ENCODE assay signal across 8 cellular contexts in the genomic region with DNA sequence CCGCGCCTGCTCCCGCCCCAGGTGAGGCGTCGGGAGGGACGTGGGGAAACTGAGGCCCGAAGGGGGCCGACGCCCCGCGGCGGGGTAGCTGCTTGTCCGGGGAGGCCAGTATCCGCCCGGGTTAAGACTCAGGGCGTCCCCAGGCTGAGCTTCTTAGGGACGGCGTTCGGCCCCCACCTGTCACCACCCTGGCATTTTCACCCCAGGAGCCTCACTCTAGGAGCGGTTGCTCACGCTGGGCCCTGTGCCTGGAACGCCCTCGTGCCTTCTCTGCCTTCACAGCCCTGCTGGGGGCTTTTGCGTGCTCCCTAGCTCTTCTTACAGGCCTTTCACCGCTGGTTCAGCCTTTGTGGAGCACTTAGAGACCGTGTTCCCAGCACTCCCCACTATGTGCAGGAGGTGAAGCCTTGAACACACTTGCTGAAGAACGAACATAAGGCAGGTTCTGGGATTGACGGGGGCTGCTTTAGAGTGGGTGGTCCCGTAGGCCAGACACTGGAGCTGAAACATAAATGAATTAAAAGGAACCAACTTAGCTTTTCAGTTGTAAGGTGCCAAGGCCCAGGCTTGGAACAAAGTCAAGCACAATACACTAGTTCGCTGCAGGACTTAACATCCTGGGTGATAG. TPM values are rescaled to one million over a fixed set of nuclear protein-coding genes. Genes with fewer than 3 reads are reported as not detected.
DNase-seq lines count a peak whose midpoint lies in the region; ATAC-seq, FAIRE-seq and TF ChIP-seq lines count a peak whose summit lies in the region.

No MANE protein-coding gene starts in this region.

- H3K4me2 ChIP-seq in DOHH2 (ENCODE audit: low read length) (peak overlapping the region; percentile 98), H1 (ENCODE audit: insufficient read depth in 1 of 2, low read depth in 2 of 2, low read length in 2 of 2) (peak overlapping the region; percentile 72 to 83)

- H3K9ac ChIP-seq in H1 (replicated peaks in 1 of 4; ENCODE audit: extremely low read depth in 1 of 4, low read depth in 3 of 4, low read length in 3 of 4) = peak overlapping the region; percentile 63 to 86 (median 66); a peak in 6 of 7 replicates
- H3K9ac ChIP-seq in subcutaneous abdominal adipose tissue (ENCODE audit: low read length in 5 of 5) = peak overlapping the region; percentile 77 to 96 (median 93)

- no peak overlapping the region for H2BK15ac ChIP-seq in H1 (ENCODE audit: low read length)

- no peaks in the 10 kb centered on the region for H3F3A ChIP-seq in DOHH2 (ENCODE audit: control insufficient read depth, insufficient read depth)

- no peak overlapping the region for H2BK120ac ChIP-seq in H1 (replicated peaks; ENCODE audit: low read depth, low read length)

- H2BK20ac ChIP-seq in H1 (ENCODE audit: low read length) = no peak overlapping the region

- H4K8ac ChIP-seq in H1 (ENCODE audit: extremely low read depth, insufficient read depth, low read length) = peak overlapping the region; percentile 73

- H3K23me2 ChIP-seq in H1 (ENCODE audit: low read depth, low read length) = peaks cover 17% of the 10 kb centered on the region

- H3K4me1 ChIP-seq in DOHH2 (ENCODE audit: control insufficient read depth, low read length) = peaks cover 35% of the 10 kb centered on the region
- H3K4me1 ChIP-seq in H1 (replicated peaks in 1 of 4; ENCODE audit: control insufficient read depth in 3 of 4, insufficient read depth in 4 of 4, low read length in 3 of 4) = peaks cover 0 to 9% (median 4%) of the 10 kb centered on the region in 4 experiments; a peak in 4 of 7 replicates
- peaks cover 3 to 53% (median 40%) of the 10 kb centered on the region in 5 donors for H3K4me1 ChIP-seq in subcutaneous abdominal adipose tissue (ENCODE audit: control insufficient read depth in 5 of 5, insufficient read depth in 5 of 5, low read length in 5 of 5)

- no peak overlapping the region for H2AFZ ChIP-seq in H1 (ENCODE audit: low read length)

- H3K79me1 ChIP-seq in H1 (ENCODE audit: low read depth, low read length) = no peaks in the 10 kb centered on the region; the same call in 1 of the 2 replicates

- H3K27ac ChIP-seq in DOHH2 (ENCODE audit: low read depth, low read length) = no peak overlapping the region; the same call in 1 of the 2 replicates
- H3K27ac ChIP-seq in H1 (ENCODE audit: low read depth, low read length) = 0 out of 2 replicates have a peak overlapping the region, but pooled peaks have one; percentile 29
- peak overlapping the region; percentile 89 for H3K27ac ChIP-seq in subcutaneous abdominal adipose tissue (ENCODE audit: low read depth, low read length)

- H3K27ac Mint-ChIP-seq in activated CD8-positive, alpha-beta T cell treated with anti-CD3 and anti-CD28 coated beads, Interleukin-2, amount 10 ng/mL, durations not matched to agents 7 days and 5 days = peak overlapping the region; percentile 90

- H3K4me1 Mint-ChIP-seq in activated CD8-positive, alpha-beta T cell treated with anti-CD3 and anti-CD28 coated beads, Interleukin-2, amount 10 ng/mL, durations not matched to agents 7 days and 5 days (ENCODE audit: low read depth) = peaks cover 48% of the 10 kb centered on the region

- H2BK5ac ChIP-seq in H1 (ENCODE audit: low read depth, low read length) = no peak overlapping the region

- H4K20me1 ChIP-seq in DOHH2 (ENCODE audit: control insufficient read depth, insufficient read depth, low read depth, low read length) = no peaks in the 10 kb centered on the region
- no peaks in the 10 kb centered on the region for H4K20me1 ChIP-seq in H1 (replicated peaks in 1 of 2; ENCODE audit: control insufficient read depth in 1 of 2, insufficient read depth in 2 of 2, low read length in 2 of 2)

- H3K79me2 ChIP-seq in DOHH2 (ENCODE audit: control insufficient read depth, low read length) (peaks cover 22% of the 10 kb centered on the region), H1 (ENCODE audit: control insufficient read depth in 1 of 2, insufficient read depth in 2 of 2, low read length in 2 of 2) (no peaks in the 10 kb centered on the region; a peak in 1 of 4 replicates)

- no peak for TF ChIP-seq RAD21 in H1 (IDR thresholded peaks at IDR 0.05 in 1 of 2, conservative IDR thresholded peaks at IDR 0.05 in 1 of 2; ENCODE audit: low read depth in 2 of 2, low read length in 2 of 2)

- peak; percentile 3 for ATAC-seq in GM21825 (IDR thresholded peaks at IDR 0.05; ENCODE audit: unreplicated experiment)
- peak; percentile 41 for ATAC-seq in activated CD8-positive, alpha-beta T cell treated with anti-CD3 and anti-CD28 coated beads, Interleukin-2, amount 10 ng/mL, durations not matched to agents 7 days and 5 days

- H3K36me3 ChIP-seq in DOHH2 (ENCODE audit: control insufficient read depth, low read length) = peaks cover 16% of the 10 kb centered on the region
- H3K36me3 ChIP-seq in MG63 = no peaks in the 10 kb centered on the region; the same call in 1 of the 2 replicates
- no peaks in the 10 kb centered on the region for H3K36me3 ChIP-seq in H1 (ENCODE audit: control insufficient read depth in 2 of 4, insufficient read depth in 4 of 4, low read length in 3 of 4)
- H3K36me3 ChIP-seq in subcutaneous abdominal adipose tissue (ENCODE audit: control insufficient read depth in 5 of 5, insufficient read depth in 5 of 5, low read length in 5 of 5) = peaks cover 0 to 2% (median 0%) of the 10 kb centered on the region in 5 donors

- no peak overlapping the region for H4K91ac ChIP-seq in H1 (replicated peaks; ENCODE audit: insufficient read length, low read length)

- no peak overlapping the region for H3K14ac ChIP-seq in H1 (ENCODE audit: insufficient read length)

- no peak for FAIRE-seq in H1 (lab: Jason Lieb, UNC)

- TF ChIP-seq EP300 in H1 (IDR thresholded peaks at IDR 0.05; ENCODE audit: borderline replicate concordance in 1 of 2, low read depth in 2 of 2, low read length in 2 of 2) = no peak

- H3K27me3 ChIP-seq in DOHH2 (ENCODE audit: control insufficient read depth, low read length) (no peaks in the 10 kb centered on the region), MG63 (no peaks in the 10 kb centered on the region), H1 (replicated peaks in 1 of 4; ENCODE audit: control insufficient read depth in 3 of 4, extremely low read depth in 1 of 4, insufficient read depth in 3 of 4, low read length in 3 of 4) (peaks cover 0 to 5% (median 4%) of the 10 kb centered on the region in 4 experiments; a peak in 4 of 7 replicates), subcutaneous abdominal adipose tissue (ENCODE audit: control insufficient read depth in 5 of 5, insufficient read depth in 4 of 5, low read length in 5 of 5) (no peaks in the 10 kb centered on the region)

- peak overlapping the region; percentile 14; the same call in 1 of the 2 replicates for H2BK12ac ChIP-seq in H1 (ENCODE audit: low read depth, low read length)

- no peak overlapping the region for H4K5ac ChIP-seq in H1 (ENCODE audit: insufficient read length, low read depth, low read length)

- H3K4me3 ChIP-seq in DOHH2 (ENCODE audit: low read length) (peak overlapping the region; percentile 94), MG63 (peak overlapping the region; percentile 64), H1 (ENCODE audit: extremely low read depth in 1 of 4, insufficient read depth in 2 of 4, low read depth in 3 of 4, low read length in 4 of 4) (peak overlapping the region; percentile 78 to 97 (median 86)), subcutaneous abdominal adipose tissue (ENCODE audit: low read depth in 1 of 5, low read length in 5 of 5) (peak overlapping the region; percentile 83 to 91 (median 88))

- CTCF ChIA-PET in activated CD8-positive, alpha-beta T cell treated with anti-CD3 and anti-CD28 coated beads, Interleukin-2, amount 10 ng/mL, durations not matched to agents 7 days and 5 days (lab: Charles Lee) = interaction anchor here (0.6 to 1.5 kb wide), 7 partner anchors 15 to 372 kb away, joined by 3 to 8 read pairs (median 3); partner anchors contain the start of genes CINP, MOK and TECPR2
- CTCF ChIA-PET in H1 (lab: Charles Lee; ENCODE audit: partially characterized antibody) = interaction anchor here (0.6 to 3.7 kb wide), 10 partner anchors 11 to 1073 kb away, joined by 3 to 22 read pairs (median 4); partner anchors contain the start of gene MOK

- no peak overlapping the region for H3K18ac ChIP-seq in H1 (ENCODE audit: extremely low read depth, low read length)

- H3K9me3 ChIP-seq in DOHH2 (ENCODE audit: control insufficient read depth, insufficient read depth, low read length) (no peaks in the 10 kb centered on the region), MG63 (no peaks in the 10 kb centered on the region), H1 (ENCODE audit: insufficient read depth in 2 of 2, low read depth in 1 of 2, low read length in 1 of 2) (no peaks in the 10 kb centered on the region), subcutaneous abdominal adipose tissue (ENCODE audit: control insufficient read depth in 5 of 5, low read length in 5 of 5) (no peaks in the 10 kb centered on the region)

- POLR2A ChIA-PET in activated CD8-positive, alpha-beta T cell treated with anti-CD3 and anti-CD28 coated beads, Interleukin-2, amount 10 ng/mL, durations not matched to agents 7 days and 5 days (lab: Charles Lee) = interaction anchor here (1.3 to 4.3 kb wide), 2 partner anchors 15 to 42 kb away, joined by 4 to 19 read pairs; partner anchors contain the start of genes CINP, MOK and TECPR2
- POLR2A ChIA-PET in H1 (lab: Charles Lee; ENCODE audit: partially characterized antibody) = interaction anchor here (0.6 to 1.6 kb wide), 5 partner anchors 15 to 232 kb away, joined by 3 to 5 read pairs (median 3); partner anchors contain the start of gene MOK

- H3K4ac ChIP-seq in H1 (replicated peaks; ENCODE audit: insufficient read length, low read depth, low read length) = peak overlapping the region; percentile 2

- TF ChIP-seq CTCF in DOHH2 (IDR thresholded peaks at IDR 0.05; ENCODE audit: low read depth, low read length, poor library complexity, severe bottlenecking) (no peak), H1 (IDR thresholded peaks at IDR 0.05; ENCODE audit: control extremely low read depth in 1 of 3, insufficient read depth in 1 of 3, low read depth in 1 of 3, low read length in 3 of 3) (no peak)

- H3K9me3 Mint-ChIP-seq in activated CD8-positive, alpha-beta T cell treated with anti-CD3 and anti-CD28 coated beads, Interleukin-2, amount 10 ng/mL, durations not matched to agents 7 days and 5 days (ENCODE audit: insufficient read depth) = no peaks in the 10 kb centered on the region

- no peak for TF ChIP-seq POLR2A in H1 (IDR thresholded peaks at IDR 0.05; ENCODE audit: control extremely low read depth in 1 of 2, low read depth in 2 of 2, low read length in 2 of 2)

- H3K4me3 Mint-ChIP-seq in activated CD8-positive, alpha-beta T cell treated with anti-CD3 and anti-CD28 coated beads, Interleukin-2, amount 10 ng/mL, durations not matched to agents 7 days and 5 days = peak overlapping the region; percentile 87

- DNase-seq in MG63 (peak; percentile 49), H1 (ENCODE audit: low read depth in 1 of 2, low spot score in 2 of 2) (no peak), midbrain (lab: John Stamatoyannopoulos, UW) (peak; percentile 32), cerebellar nuclear complex (lab: John Stamatoyannopoulos, UW) (no peak)
- peak; percentile 54 for DNase-seq in activated CD8-positive, alpha-beta T cell treated with anti-CD3 and anti-CD28 coated beads, Interleukin-2, amount 10 ng/mL, durations not matched to agents 7 days and 5 days

- H3K23ac ChIP-seq in H1 (ENCODE audit: insufficient read length) = no peak overlapping the region

- H3K9me2 ChIP-seq in DOHH2 (replicated peaks; ENCODE audit: control insufficient read depth, low read length) = no peaks in the 10 kb centered on the region

- no peak overlapping the region for H2AK5ac ChIP-seq in H1 (ENCODE audit: low read depth, low read length)

- H3K36me3 Mint-ChIP-seq in activated CD8-positive, alpha-beta T cell treated with anti-CD3 and anti-CD28 coated beads, Interleukin-2, amount 10 ng/mL, durations not matched to agents 7 days and 5 days (ENCODE audit: low read depth) = peaks cover 4% of the 10 kb centered on the region

- H3K27me3 Mint-ChIP-seq in activated CD8-positive, alpha-beta T cell treated with anti-CD3 and anti-CD28 coated beads, Interleukin-2, amount 10 ng/mL, durations not matched to agents 7 days and 5 days (ENCODE audit: low read depth) = no peaks in the 10 kb centered on the region

- 11% methylated on average over 30 of the region's 30 CpGs; no CpG with 5 or more reads in 1 of the 2 experiments for WGBS in H1 (ENCODE audit: extremely low coverage in 1 of 2, insufficient coverage in 1 of 2, insufficient read length in 1 of 2, insufficient replicate concordance in 2 of 2, low coverage in 1 of 2, low lambda C conversion rate in 2 of 2, missing lambda C conversion rate in 1 of 2), 2 experiments

- peak overlapping the region; percentile 26 for H3K56ac ChIP-seq in H1 (replicated peaks; ENCODE audit: insufficient read length, low read depth, low read length)

RNA-seq across cellular contexts. Expression of gene ZNF839, which starts 0.6 kb away (rescaled TPM):
- total RNA-seq in MG63 (2014; rRNA removed; shearing (Covaris generic); ENCODE audit: low replicate concordance) = 4.4 and 4.8 TPM in 2 replicates
- total RNA-seq in activated CD8-positive, alpha-beta T cell treated with anti-CD3 and anti-CD28 coated beads, Interleukin-2, amount 10 ng/mL, durations not matched to agents 7 days and 5 days = 10 to 100 TPM; 18.1 to 18.4 TPM
- 8.3 and 9.4 TPM in 2 replicates for total RNA-seq in H1 (2021; fragmentation: NEBNext Ultra II Directional; extraction: Animal tissue kit (Norgen Biotek cat#: 25700))
- 8.1 and 10.0 TPM in 2 replicates for polyA plus RNA-seq in H1 (2011; rRNA removed)
- 12.1 TPM for polyA plus RNA-seq in H1 (2011; cell fraction: cytosol; rRNA removed)
- 16.8 TPM for polyA plus RNA-seq in H1 (2011; cell fraction: nucleus; rRNA removed)
- polyA plus RNA-seq in H1 (2012, experiment 1 of 2) = 7.1 to 9.9 TPM (median 8.8 TPM) in 4 replicates
- 3.8 TPM for polyA plus RNA-seq in H1 (2012, experiment 2 of 2)
- 7.7 TPM for polyA plus RNA-seq in H1 (2013, experiment 1 of 2)
- 6.8 TPM for polyA plus RNA-seq in H1 (2013, experiment 2 of 2)
- 6.6 and 7.8 TPM in 2 replicates for polyA minus RNA-seq in H1 (2011; rRNA and poly(A)+ RNA removed)
- 6.6 TPM for polyA minus RNA-seq in H1 (2011; cell fraction: cytosol; rRNA and poly(A)+ RNA removed)
- 15.0 TPM for polyA minus RNA-seq in H1 (2011; cell fraction: nucleus; rRNA and poly(A)+ RNA removed)

RNA-seq across cellular contexts. Expression of gene MOK, which starts 15.2 kb away (rescaled TPM):
- total RNA-seq in MG63 (2014; rRNA removed; shearing (Covaris generic); ENCODE audit: low replicate concordance) = 17.6 and 23.0 TPM in 2 replicates
- total RNA-seq in activated CD8-positive, alpha-beta T cell treated with anti-CD3 and anti-CD28 coated beads, Interleukin-2, amount 10 ng/mL, durations not matched to agents 7 days and 5 days = 1 to 10 TPM; 3.3 to 4.1 TPM
- 1.7 and 2.5 TPM in 2 replicates for total RNA-seq in H1 (2021; fragmentation: NEBNext Ultra II Directional; extraction: Animal tissue kit (Norgen Biotek cat#: 25700))
- polyA plus RNA-seq in H1 (2011; rRNA removed) = 2.1 and 2.8 TPM in 2 replicates
- 2.8 TPM for polyA plus RNA-seq in H1 (2011; cell fraction: cytosol; rRNA removed)
- 5.2 TPM for polyA plus RNA-seq in H1 (2011; cell fraction: nucleus; rRNA removed)
- polyA plus RNA-seq in H1 (2012, experiment 1 of 2) = 2.3 to 2.7 TPM (median 2.5 TPM) in 4 replicates
- 1.3 TPM for polyA plus RNA-seq in H1 (2012, experiment 2 of 2)
- polyA plus RNA-seq in H1 (2013, experiment 1 of 2) = 1.6 TPM
- polyA plus RNA-seq in H1 (2013, experiment 2 of 2) = 2.1 TPM
- 1.7 and 3.7 TPM in 2 replicates for polyA minus RNA-seq in H1 (2011; rRNA and poly(A)+ RNA removed)
- polyA minus RNA-seq in H1 (2011; cell fraction: cytosol; rRNA and poly(A)+ RNA removed) = 1.8 TPM
- 6.1 TPM for polyA minus RNA-seq in H1 (2011; cell fraction: nucleus; rRNA and poly(A)+ RNA removed)

RNA-seq across cellular contexts. Expression of gene CINP, which starts 42.5 kb away (rescaled TPM):
- total RNA-seq in MG63 (2014; rRNA removed; shearing (Covaris generic); ENCODE audit: low replicate concordance) = 57.7 and 68.8 TPM in 2 replicates
- 10 to 100 TPM; 31.1 to 33.4 TPM for total RNA-seq in activated CD8-positive, alpha-beta T cell treated with anti-CD3 and anti-CD28 coated beads, Interleukin-2, amount 10 ng/mL, durations not matched to agents 7 days and 5 days
- 47.8 and 53.2 TPM in 2 replicates for total RNA-seq in H1 (2021; fragmentation: NEBNext Ultra II Directional; extraction: Animal tissue kit (Norgen Biotek cat#: 25700))
- 51.6 and 59.9 TPM in 2 replicates for polyA plus RNA-seq in H1 (2011; rRNA removed)
- polyA plus RNA-seq in H1 (2011; cell fraction: cytosol; rRNA removed) = 51.3 TPM
- polyA plus RNA-seq in H1 (2011; cell fraction: nucleus; rRNA removed) = 31.1 TPM
- 34.7 to 41.9 TPM (median 36.2 TPM) in 4 replicates for polyA plus RNA-seq in H1 (2012, experiment 1 of 2)
- 40.1 TPM for polyA plus RNA-seq in H1 (2012, experiment 2 of 2)
- 34.2 TPM for polyA plus RNA-seq in H1 (2013, experiment 1 of 2)
- polyA plus RNA-seq in H1 (2013, experiment 2 of 2) = 35.7 TPM
- 21.3 and 34.7 TPM in 2 replicates for polyA minus RNA-seq in H1 (2011; rRNA and poly(A)+ RNA removed)
- 15.2 TPM for polyA minus RNA-seq in H1 (2011; cell fraction: cytosol; rRNA and poly(A)+ RNA removed)
- polyA minus RNA-seq in H1 (2011; cell fraction: nucleus; rRNA and poly(A)+ RNA removed) = 16.9 TPM

RNA-seq across cellular contexts. Expression of gene TECPR2, which starts 42.6 kb away (rescaled TPM):
- 1.6 and 5.1 TPM in 2 replicates for total RNA-seq in MG63 (2014; rRNA removed; shearing (Covaris generic); ENCODE audit: low replicate concordance)
- 1 to 10 TPM; 8.0 to 9.4 TPM for total RNA-seq in activated CD8-positive, alpha-beta T cell treated with anti-CD3 and anti-CD28 coated beads, Interleukin-2, amount 10 ng/mL, durations not matched to agents 7 days and 5 days
- total RNA-seq in H1 (2021; fragmentation: NEBNext Ultra II Directional; extraction: Animal tissue kit (Norgen Biotek cat#: 25700)) = 19.4 and 23.2 TPM in 2 replicates
- 6.8 and 9.2 TPM in 2 replicates for polyA plus RNA-seq in H1 (2011; rRNA removed)
- 11.0 TPM for polyA plus RNA-seq in H1 (2011; cell fraction: cytosol; rRNA removed)
- polyA plus RNA-seq in H1 (2011; cell fraction: nucleus; rRNA removed) = 11.4 TPM
- polyA plus RNA-seq in H1 (2012, experiment 1 of 2) = 7.6 to 8.8 TPM (median 8.3 TPM) in 4 replicates
- polyA plus RNA-seq in H1 (2012, experiment 2 of 2) = 4.4 TPM
- polyA plus RNA-seq in H1 (2013, experiment 1 of 2) = 8.5 TPM
- 6.4 TPM for polyA plus RNA-seq in H1 (2013, experiment 2 of 2)
- 17.1 and 21.0 TPM in 2 replicates for polyA minus RNA-seq in H1 (2011; rRNA and poly(A)+ RNA removed)
- polyA minus RNA-seq in H1 (2011; cell fraction: cytosol; rRNA and poly(A)+ RNA removed) = 10.2 TPM
- polyA minus RNA-seq in H1 (2011; cell fraction: nucleus; rRNA and poly(A)+ RNA removed) = 14.1 TPM

Comparison
In these comparisons a context has a peak if more than half of its experiments do, and no peak if none do; other contexts are left out.
1. DNase-seq: peak in MG63 (single experiment), activated CD8-positive, alpha-beta T cell treated with anti-CD3 and anti-CD28 coated beads, Interleukin-2, amount 10 ng/mL, durations not matched to agents 7 days and 5 days (single experiment) and midbrain (single experiment); none in H1 (0 of 2) and cerebellar nuclear complex (0 of 2).
2. Peak in every context shown above with its lines, with median percentiles within 50 percentile points of each other: H3K4me3 ChIP-seq.